ENCODE assay signal across 27 cellular contexts in the genomic region with DNA sequence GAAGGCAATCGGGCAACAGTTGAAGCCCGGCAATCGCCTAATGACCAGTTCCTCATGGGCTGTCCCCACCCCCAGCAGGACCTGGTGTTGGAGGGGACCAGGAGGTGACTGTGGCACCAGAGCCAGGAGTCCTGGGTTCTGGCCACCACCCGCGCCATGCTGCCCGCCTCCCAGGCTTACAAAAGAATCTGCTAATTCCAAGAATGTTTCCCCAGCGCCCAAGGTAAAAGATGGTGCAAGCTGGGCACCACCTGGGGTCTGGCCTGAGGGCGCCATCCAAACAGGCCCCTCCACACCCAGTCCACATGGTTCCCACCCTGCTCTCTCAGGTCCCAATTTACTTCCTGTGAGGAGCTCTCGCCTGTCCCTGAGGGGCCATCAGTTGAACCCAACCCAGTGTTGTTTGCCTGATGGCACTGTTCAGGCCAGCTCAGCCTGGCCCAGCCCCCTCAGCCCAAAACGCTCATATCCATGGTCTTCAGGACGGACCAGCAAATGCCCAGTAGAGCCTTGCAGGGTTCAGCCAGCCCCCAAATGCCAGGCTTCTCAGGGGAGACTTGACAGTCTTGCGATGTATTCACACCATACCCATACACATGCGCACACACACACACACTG. TPM values are rescaled to one million over a fixed set of nuclear protein-coding genes. Genes with fewer than 3 reads are reported as not detected.
DNase-seq lines count a peak whose midpoint lies in the region; ATAC-seq and TF ChIP-seq lines count a peak whose summit lies in the region.
"Had no signal": no experiment of that assay in that cellular context is flagged by ENCODE, and none has a peak within 500 bp of the region (broad histone marks: within the 10 kb centered on the region; RNA-seq: fewer than 3 reads in every experiment).

No MANE protein-coding gene starts in this region.

- H3K4me2 ChIP-seq in MM.1S (ENCODE audit: low read depth, low read length), result peak overlapping the region; percentile 93

- peaks cover 99% of the 10 kb centered on the region for H3K79me2 ChIP-seq in MM.1S (ENCODE audit: low read length)

- peak overlapping the region; percentile 6; the same call in 1 of the 2 replicates for H3K9ac ChIP-seq in MM.1S (ENCODE audit: low read length)

- DNase-seq in MM.1S (no peak), epithelial cell of prostate (ENCODE audit: low read depth, low spot score) (no peak), neural crest cell (ENCODE audit: low read depth, low spot score) (no peak)
- DNase-seq: ACHN; activated CD4-positive, alpha-beta T cell treated with anti-CD3 and anti-CD28 coated beads, Interleukin-2, amount 10 ng/mL, durations not matched to agents 24 days and 14 days; activated T-cell treated with anti-CD3 and anti-CD28 coated beads, Interleukin-2, amount 50 U/mL, for 24 hours; BE2C; DMS53; Karpas-422; left ventricle myocardium superior; midbrain; natural killer cell; NCI-H1436 treated with DMSO at 0.1 percent for 48 hours; NCI-H446 treated with DMSO at 0.1 percent for 48 hours; NK-92 treated with Interleukin-12 subunit alpha and Interleukin-12 subunit beta, amount 100 ng/mL, for 24 hours; right cardiac atrium; SIG-M5; stimulated activated CD4-positive, alpha-beta T cell treated with anti-CD3 and anti-CD28 coated beads, Interleukin-4, amount 100 ng/mL, for 24 hours; substantia nigra had no signal

- 97% methylated on average over 13 of the region's 13 CpGs for WGBS in urinary bladder

- peaks cover 87% of the 10 kb centered on the region for H3F3A ChIP-seq in MM.1S (ENCODE audit: insufficient read depth, low read length)

- no peaks in the 10 kb centered on the region for H3K27me3 Mint-ChIP-seq in neural crest cell (ENCODE audit: low read depth)

- H3K4me1 ChIP-seq in MM.1S (ENCODE audit: low read length), result peaks cover 76% of the 10 kb centered on the region
- no peaks in the 10 kb centered on the region for H3K4me1 ChIP-seq in urinary bladder (ENCODE audit: insufficient read depth)
- H3K4me1 ChIP-seq: pancreas had no signal

- no peaks in the 10 kb centered on the region for H3K9me3 Mint-ChIP-seq in neural crest cell
- H3K9me3 Mint-ChIP-seq: activated CD4-positive, alpha-beta T cell treated with anti-CD3 and anti-CD28 coated beads, Interleukin-2, amount 10 ng/mL, durations not matched to agents 24 days and 14 days; activated T-cell treated with anti-CD3 and anti-CD28 coated beads, Interleukin-2, amount 50 U/mL, for 24 hours; natural killer cell; stimulated activated effector memory CD8-positive, alpha-beta T cell treated with anti-CD3 and anti-CD28 coated beads, Interleukin-12 subunit alpha, Interleukin-12 subunit beta, amount 100 ng/mL, for 72 hours had no signal

- no peaks in the 10 kb centered on the region for H3K9me2 ChIP-seq in MM.1S (replicated peaks; ENCODE audit: insufficient read depth, low read length)

- no peak overlapping the region for H3K27ac Mint-ChIP-seq in neural crest cell (ENCODE audit: unreplicated experiment)
- H3K27ac Mint-ChIP-seq: activated CD4-positive, alpha-beta T cell treated with anti-CD3 and anti-CD28 coated beads, Interleukin-2, amount 10 ng/mL, durations not matched to agents 24 days and 14 days; activated T-cell treated with anti-CD3 and anti-CD28 coated beads, Interleukin-2, amount 50 U/mL, for 24 hours; natural killer cell; stimulated activated effector memory CD8-positive, alpha-beta T cell treated with anti-CD3 and anti-CD28 coated beads, Interleukin-12 subunit alpha, Interleukin-12 subunit beta, amount 100 ng/mL, for 72 hours had no signal

- peaks cover 3% of the 10 kb centered on the region for H3K36me3 Mint-ChIP-seq in neural crest cell (ENCODE audit: low read depth)
- H3K36me3 Mint-ChIP-seq: natural killer cell; stimulated activated effector memory CD8-positive, alpha-beta T cell treated with anti-CD3 and anti-CD28 coated beads, Interleukin-12 subunit alpha, Interleukin-12 subunit beta, amount 100 ng/mL, for 72 hours had no signal

- ATAC-seq in HG03097 (IDR thresholded peaks at IDR 0.05; ENCODE audit: low FRiP score, unreplicated experiment), result no peak
- no peak for ATAC-seq in GM19351 (IDR thresholded peaks at IDR 0.05; ENCODE audit: unreplicated experiment)
- no peak for ATAC-seq in GM19395 (IDR thresholded peaks at IDR 0.05; ENCODE audit: unreplicated experiment)
- ATAC-seq: HCT116; left ventricle myocardium superior; natural killer cell; pancreas; right cardiac atrium; stimulated activated effector memory CD8-positive, alpha-beta T cell treated with anti-CD3 and anti-CD28 coated beads, Interleukin-12 subunit alpha, Interleukin-12 subunit beta, amount 100 ng/mL, for 72 hours had no signal

- H3K36me3 ChIP-seq in MM.1S (replicated peaks; ENCODE audit: insufficient read depth, low read length) (0 out of 2 replicates have a peak, but pooled peaks cover 6% of the 10 kb centered on the region), urinary bladder (ENCODE audit: insufficient read depth) (no peaks in the 10 kb centered on the region)
- H3K36me3 ChIP-seq: BE2C, pancreas had no signal

- H3K4me3 ChIP-seq in MM.1S (ENCODE audit: low read length) (peak overlapping the region; percentile 92; the same call in 1 of the 2 replicates), urinary bladder (ENCODE audit: low read depth, low read length) (no peak overlapping the region)
- H3K4me3 ChIP-seq: pancreas had no signal

- no peaks in the 10 kb centered on the region for H4K20me1 ChIP-seq in MM.1S (ENCODE audit: insufficient read depth, low read length)

- peak overlapping the region; percentile 98; the same call in 1 of the 2 replicates for H3K27ac ChIP-seq in MM.1S (ENCODE audit: low read length)
- peak overlapping the region; percentile 99 for H3K27ac ChIP-seq in epithelial cell of prostate
- H3K27ac ChIP-seq in urinary bladder (ENCODE audit: low read depth), result peak overlapping the region; percentile 68
- H3K27ac ChIP-seq: HL-60, pancreas had no signal

- H3K4me1 Mint-ChIP-seq in neural crest cell, result peaks cover 43% of the 10 kb centered on the region
- H3K4me1 Mint-ChIP-seq: activated CD4-positive, alpha-beta T cell treated with anti-CD3 and anti-CD28 coated beads, Interleukin-2, amount 10 ng/mL, durations not matched to agents 24 days and 14 days; natural killer cell; stimulated activated effector memory CD8-positive, alpha-beta T cell treated with anti-CD3 and anti-CD28 coated beads, Interleukin-12 subunit alpha, Interleukin-12 subunit beta, amount 100 ng/mL, for 72 hours had no signal

- H2AFZ ChIP-seq in MM.1S (ENCODE audit: low read length), result no peak overlapping the region

- TF ChIP-seq CTCF in MM.1S (IDR thresholded peaks at IDR 0.05; ENCODE audit: low read length) (no peak), neural crest cell (conservative IDR thresholded peaks at IDR 0.05) (no peak)

- no peaks in the 10 kb centered on the region for H3K9me3 ChIP-seq in MM.1S (replicated peaks; ENCODE audit: insufficient read depth, low read length)
- H3K9me3 ChIP-seq: BE2C, pancreas had no signal

- peak overlapping the region; percentile 85 for H3K4me3 Mint-ChIP-seq in neural crest cell
- H3K4me3 Mint-ChIP-seq: activated CD4-positive, alpha-beta T cell treated with anti-CD3 and anti-CD28 coated beads, Interleukin-2, amount 10 ng/mL, durations not matched to agents 24 days and 14 days; activated T-cell treated with anti-CD3 and anti-CD28 coated beads, Interleukin-2, amount 50 U/mL, for 24 hours; natural killer cell; stimulated activated effector memory CD8-positive, alpha-beta T cell treated with anti-CD3 and anti-CD28 coated beads, Interleukin-12 subunit alpha, Interleukin-12 subunit beta, amount 100 ng/mL, for 72 hours had no signal

- no peaks in the 10 kb centered on the region for H3K27me3 ChIP-seq in MM.1S (replicated peaks; ENCODE audit: insufficient read depth, low read length)
- H3K27me3 ChIP-seq: pancreas had no signal

RNA-seq across cellular contexts. Expression of gene SDC1, which starts 5.1 kb away (rescaled TPM):
- 81.0 and 85.4 TPM in 2 replicates for total RNA-seq in neural crest cell
- total RNA-seq in urinary bladder, result 87.1 TPM
- 65.3 TPM for polyA plus RNA-seq in urinary bladder
